In the genomic region with DNA sequence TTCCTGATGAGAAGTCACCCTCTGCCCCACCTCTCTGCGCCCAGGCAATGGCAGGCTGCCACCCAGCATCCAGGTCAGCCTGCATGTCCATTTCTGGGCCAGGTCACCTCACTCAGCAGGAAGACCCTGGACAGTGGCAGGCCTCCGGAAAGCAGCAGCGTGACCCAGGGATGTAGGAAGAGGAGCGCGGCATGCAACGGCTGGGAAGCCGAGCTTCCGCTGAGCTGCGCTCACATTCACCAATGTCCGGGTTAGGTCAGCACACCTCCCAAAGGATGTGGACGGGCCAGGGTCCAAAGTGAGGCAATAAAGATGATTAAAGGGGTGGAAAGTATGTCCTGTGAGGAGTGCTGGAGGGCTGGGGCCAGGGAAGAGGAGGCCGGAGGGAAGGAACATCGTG, we compare ENCODE assay signal across 2 cellular contexts.
TF ChIP-seq lines count a peak whose summit lies in the region.

No MANE protein-coding gene starts in this region.

TF ChIP-seq in liver, 16 proteins besides CTCF, POLR2A, EP300 and RAD21 (continued from another document):
- TF ChIP-seq, protein P1, sequence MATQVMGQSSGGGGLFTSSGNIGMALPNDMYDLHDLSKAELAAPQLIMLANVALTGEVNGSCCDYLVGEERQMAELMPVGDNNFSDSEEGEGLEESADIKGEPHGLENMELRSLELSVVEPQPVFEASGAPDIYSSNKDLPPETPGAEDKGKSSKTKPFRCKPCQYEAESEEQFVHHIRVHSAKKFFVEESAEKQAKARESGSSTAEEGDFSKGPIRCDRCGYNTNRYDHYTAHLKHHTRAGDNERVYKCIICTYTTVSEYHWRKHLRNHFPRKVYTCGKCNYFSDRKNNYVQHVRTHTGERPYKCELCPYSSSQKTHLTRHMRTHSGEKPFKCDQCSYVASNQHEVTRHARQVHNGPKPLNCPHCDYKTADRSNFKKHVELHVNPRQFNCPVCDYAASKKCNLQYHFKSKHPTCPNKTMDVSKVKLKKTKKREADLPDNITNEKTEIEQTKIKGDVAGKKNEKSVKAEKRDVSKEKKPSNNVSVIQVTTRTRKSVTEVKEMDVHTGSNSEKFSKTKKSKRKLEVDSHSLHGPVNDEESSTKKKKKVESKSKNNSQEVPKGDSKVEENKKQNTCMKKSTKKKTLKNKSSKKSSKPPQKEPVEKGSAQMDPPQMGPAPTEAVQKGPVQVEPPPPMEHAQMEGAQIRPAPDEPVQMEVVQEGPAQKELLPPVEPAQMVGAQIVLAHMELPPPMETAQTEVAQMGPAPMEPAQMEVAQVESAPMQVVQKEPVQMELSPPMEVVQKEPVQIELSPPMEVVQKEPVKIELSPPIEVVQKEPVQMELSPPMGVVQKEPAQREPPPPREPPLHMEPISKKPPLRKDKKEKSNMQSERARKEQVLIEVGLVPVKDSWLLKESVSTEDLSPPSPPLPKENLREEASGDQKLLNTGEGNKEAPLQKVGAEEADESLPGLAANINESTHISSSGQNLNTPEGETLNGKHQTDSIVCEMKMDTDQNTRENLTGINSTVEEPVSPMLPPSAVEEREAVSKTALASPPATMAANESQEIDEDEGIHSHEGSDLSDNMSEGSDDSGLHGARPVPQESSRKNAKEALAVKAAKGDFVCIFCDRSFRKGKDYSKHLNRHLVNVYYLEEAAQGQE (IDR thresholded peaks at IDR 0.05), result no peak

TF ChIP-seq in HepG2, 621 proteins besides CTCF, POLR2A, EP300 and RAD21 (continued from another document):
- TF ChIP-seq SNAPC4 (CRISPR knock-in tag; IDR thresholded peaks at IDR 0.05), result no peak
- TF ChIP-seq, protein P2, sequence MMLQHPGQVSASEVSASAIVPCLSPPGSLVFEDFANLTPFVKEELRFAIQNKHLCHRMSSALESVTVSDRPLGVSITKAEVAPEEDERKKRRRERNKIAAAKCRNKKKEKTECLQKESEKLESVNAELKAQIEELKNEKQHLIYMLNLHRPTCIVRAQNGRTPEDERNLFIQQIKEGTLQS (CRISPR knock-in tag; IDR thresholded peaks at IDR 0.05), result no peak
- TF ChIP-seq PBX2 (CRISPR knock-in tag; IDR thresholded peaks at IDR 0.05), result no peak
- no peak for TF ChIP-seq NR3C1 (CRISPR knock-in tag; IDR thresholded peaks at IDR 0.05)
- no peak for TF ChIP-seq THAP8 (CRISPR knock-in tag; IDR thresholded peaks at IDR 0.05; ENCODE audit: borderline replicate concordance)
- no peak for TF ChIP-seq ZNF570 (CRISPR knock-in tag; IDR thresholded peaks at IDR 0.05; ENCODE audit: borderline replicate concordance)
- no peak for TF ChIP-seq ZNF563 (CRISPR knock-in tag; IDR thresholded peaks at IDR 0.05)
- TF ChIP-seq ZNF205 (CRISPR knock-in tag; IDR thresholded peaks at IDR 0.05), result no peak
- TF ChIP-seq U2AF1 (optimal IDR thresholded peaks at IDR 0.05; ENCODE audit: low read depth, low read length), result no peak
- TF ChIP-seq ZNF678 (CRISPR knock-in tag; IDR thresholded peaks at IDR 0.05), result no peak
- TF ChIP-seq, protein P3, sequence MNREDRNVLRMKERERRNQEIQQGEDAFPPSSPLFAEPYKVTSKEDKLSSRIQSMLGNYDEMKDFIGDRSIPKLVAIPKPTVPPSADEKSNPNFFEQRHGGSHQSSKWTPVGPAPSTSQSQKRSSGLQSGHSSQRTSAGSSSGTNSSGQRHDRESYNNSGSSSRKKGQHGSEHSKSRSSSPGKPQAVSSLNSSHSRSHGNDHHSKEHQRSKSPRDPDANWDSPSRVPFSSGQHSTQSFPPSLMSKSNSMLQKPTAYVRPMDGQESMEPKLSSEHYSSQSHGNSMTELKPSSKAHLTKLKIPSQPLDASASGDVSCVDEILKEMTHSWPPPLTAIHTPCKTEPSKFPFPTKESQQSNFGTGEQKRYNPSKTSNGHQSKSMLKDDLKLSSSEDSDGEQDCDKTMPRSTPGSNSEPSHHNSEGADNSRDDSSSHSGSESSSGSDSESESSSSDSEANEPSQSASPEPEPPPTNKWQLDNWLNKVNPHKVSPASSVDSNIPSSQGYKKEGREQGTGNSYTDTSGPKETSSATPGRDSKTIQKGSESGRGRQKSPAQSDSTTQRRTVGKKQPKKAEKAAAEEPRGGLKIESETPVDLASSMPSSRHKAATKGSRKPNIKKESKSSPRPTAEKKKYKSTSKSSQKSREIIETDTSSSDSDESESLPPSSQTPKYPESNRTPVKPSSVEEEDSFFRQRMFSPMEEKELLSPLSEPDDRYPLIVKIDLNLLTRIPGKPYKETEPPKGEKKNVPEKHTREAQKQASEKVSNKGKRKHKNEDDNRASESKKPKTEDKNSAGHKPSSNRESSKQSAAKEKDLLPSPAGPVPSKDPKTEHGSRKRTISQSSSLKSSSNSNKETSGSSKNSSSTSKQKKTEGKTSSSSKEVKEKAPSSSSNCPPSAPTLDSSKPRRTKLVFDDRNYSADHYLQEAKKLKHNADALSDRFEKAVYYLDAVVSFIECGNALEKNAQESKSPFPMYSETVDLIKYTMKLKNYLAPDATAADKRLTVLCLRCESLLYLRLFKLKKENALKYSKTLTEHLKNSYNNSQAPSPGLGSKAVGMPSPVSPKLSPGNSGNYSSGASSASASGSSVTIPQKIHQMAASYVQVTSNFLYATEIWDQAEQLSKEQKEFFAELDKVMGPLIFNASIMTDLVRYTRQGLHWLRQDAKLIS (CRISPR knock-in tag; IDR thresholded peaks at IDR 0.05), result no peak
- TF ChIP-seq SNAI1 (CRISPR knock-in tag; IDR thresholded peaks at IDR 0.05; ENCODE audit: borderline replicate concordance), result no peak
- no peak for TF ChIP-seq TGIF2 (CRISPR knock-in tag; IDR thresholded peaks at IDR 0.05)
- no peak for TF ChIP-seq ZNF503 (CRISPR knock-in tag; IDR thresholded peaks at IDR 0.05)
- no peak for TF ChIP-seq PCBP1 (IDR thresholded peaks at IDR 0.05; ENCODE audit: borderline replicate concordance, low read depth, low read length)
TF ChIP-seq in HepG2: peak in this region for 0.
